1 cellular context compared by ENCODE assay signal in genomic region chr20:36848677-36849076, GRCh38.
TF ChIP-seq lines count a peak whose summit lies in the region.

No MANE protein-coding gene starts in this region.

TF ChIP-seq in WTC11, 78 proteins besides CTCF, POLR2A, EP300 and RAD21 (continued from another document):
- TF ChIP-seq ZNF425 (CRISPR knock-in tag; conservative IDR thresholded peaks at IDR 0.05) (no peak), AR (CRISPR knock-in tag; IDR thresholded peaks at IDR 0.05) (no peak), ZNF263 (CRISPR knock-in tag; IDR thresholded peaks at IDR 0.05; ENCODE audit: low read depth) (no peak), JAZF1 (CRISPR knock-in tag; IDR thresholded peaks at IDR 0.05) (no peak)
